In the genomic region with DNA sequence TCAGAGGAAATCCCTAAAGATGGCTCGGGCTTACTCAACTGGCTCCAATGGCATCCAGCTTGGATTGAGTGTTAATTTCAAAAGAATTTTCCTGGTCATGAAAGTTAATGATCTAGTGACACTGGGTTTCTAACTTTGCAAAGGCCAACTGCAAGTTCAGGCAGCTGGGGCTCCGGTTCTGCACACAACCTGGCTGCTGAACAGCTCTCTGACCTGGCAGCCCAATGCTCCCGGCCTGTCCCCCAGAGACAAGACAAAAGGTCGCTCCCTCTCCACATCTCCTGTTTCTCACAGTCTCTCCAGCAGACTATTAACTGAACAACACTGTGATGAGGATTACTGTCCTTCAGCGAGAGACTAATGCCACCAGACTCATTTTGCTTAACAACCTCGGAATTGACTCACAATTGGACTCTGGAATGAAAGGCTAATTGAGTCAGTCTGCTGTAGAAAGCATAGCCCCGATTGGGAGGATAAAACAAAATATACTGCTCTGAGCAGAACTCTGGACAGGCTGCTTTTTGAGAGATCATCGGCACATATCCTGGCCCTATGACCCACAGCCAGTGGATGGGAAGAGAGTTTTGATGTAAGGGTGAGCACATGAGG, we compare ENCODE assay signal across 1 cellular context.
TF ChIP-seq lines count a peak whose summit lies in the region.

No MANE protein-coding gene starts in this region.

TF ChIP-seq in GM23338, 12 proteins besides CTCF, POLR2A, EP300 and RAD21:
- TF ChIP-seq POLR2AphosphoS5 (IDR thresholded peaks at IDR 0.05; ENCODE audit: low read depth) (no peak), NANOG (IDR thresholded peaks at IDR 0.05; ENCODE audit: borderline replicate concordance) (no peak), EZH2phosphoT487 (IDR thresholded peaks at IDR 0.05; ENCODE audit: unreplicated experiment) (no peak), STAT1 (IDR thresholded peaks at IDR 0.05; ENCODE audit: unreplicated experiment) (no peak), CREB1 (CRISPR knock-in tag; IDR thresholded peaks at IDR 0.05; ENCODE audit: low read depth) (no peak), EZH2 (IDR thresholded peaks at IDR 0.05; ENCODE audit: low read depth, unreplicated experiment) (no peak), JUNB (IDR thresholded peaks at IDR 0.05; ENCODE audit: unreplicated experiment) (no peak), ZNF331 (CRISPR knock-in tag; IDR thresholded peaks at IDR 0.05; ENCODE audit: low read depth) (no peak)
- TF ChIP-seq, protein P1, sequence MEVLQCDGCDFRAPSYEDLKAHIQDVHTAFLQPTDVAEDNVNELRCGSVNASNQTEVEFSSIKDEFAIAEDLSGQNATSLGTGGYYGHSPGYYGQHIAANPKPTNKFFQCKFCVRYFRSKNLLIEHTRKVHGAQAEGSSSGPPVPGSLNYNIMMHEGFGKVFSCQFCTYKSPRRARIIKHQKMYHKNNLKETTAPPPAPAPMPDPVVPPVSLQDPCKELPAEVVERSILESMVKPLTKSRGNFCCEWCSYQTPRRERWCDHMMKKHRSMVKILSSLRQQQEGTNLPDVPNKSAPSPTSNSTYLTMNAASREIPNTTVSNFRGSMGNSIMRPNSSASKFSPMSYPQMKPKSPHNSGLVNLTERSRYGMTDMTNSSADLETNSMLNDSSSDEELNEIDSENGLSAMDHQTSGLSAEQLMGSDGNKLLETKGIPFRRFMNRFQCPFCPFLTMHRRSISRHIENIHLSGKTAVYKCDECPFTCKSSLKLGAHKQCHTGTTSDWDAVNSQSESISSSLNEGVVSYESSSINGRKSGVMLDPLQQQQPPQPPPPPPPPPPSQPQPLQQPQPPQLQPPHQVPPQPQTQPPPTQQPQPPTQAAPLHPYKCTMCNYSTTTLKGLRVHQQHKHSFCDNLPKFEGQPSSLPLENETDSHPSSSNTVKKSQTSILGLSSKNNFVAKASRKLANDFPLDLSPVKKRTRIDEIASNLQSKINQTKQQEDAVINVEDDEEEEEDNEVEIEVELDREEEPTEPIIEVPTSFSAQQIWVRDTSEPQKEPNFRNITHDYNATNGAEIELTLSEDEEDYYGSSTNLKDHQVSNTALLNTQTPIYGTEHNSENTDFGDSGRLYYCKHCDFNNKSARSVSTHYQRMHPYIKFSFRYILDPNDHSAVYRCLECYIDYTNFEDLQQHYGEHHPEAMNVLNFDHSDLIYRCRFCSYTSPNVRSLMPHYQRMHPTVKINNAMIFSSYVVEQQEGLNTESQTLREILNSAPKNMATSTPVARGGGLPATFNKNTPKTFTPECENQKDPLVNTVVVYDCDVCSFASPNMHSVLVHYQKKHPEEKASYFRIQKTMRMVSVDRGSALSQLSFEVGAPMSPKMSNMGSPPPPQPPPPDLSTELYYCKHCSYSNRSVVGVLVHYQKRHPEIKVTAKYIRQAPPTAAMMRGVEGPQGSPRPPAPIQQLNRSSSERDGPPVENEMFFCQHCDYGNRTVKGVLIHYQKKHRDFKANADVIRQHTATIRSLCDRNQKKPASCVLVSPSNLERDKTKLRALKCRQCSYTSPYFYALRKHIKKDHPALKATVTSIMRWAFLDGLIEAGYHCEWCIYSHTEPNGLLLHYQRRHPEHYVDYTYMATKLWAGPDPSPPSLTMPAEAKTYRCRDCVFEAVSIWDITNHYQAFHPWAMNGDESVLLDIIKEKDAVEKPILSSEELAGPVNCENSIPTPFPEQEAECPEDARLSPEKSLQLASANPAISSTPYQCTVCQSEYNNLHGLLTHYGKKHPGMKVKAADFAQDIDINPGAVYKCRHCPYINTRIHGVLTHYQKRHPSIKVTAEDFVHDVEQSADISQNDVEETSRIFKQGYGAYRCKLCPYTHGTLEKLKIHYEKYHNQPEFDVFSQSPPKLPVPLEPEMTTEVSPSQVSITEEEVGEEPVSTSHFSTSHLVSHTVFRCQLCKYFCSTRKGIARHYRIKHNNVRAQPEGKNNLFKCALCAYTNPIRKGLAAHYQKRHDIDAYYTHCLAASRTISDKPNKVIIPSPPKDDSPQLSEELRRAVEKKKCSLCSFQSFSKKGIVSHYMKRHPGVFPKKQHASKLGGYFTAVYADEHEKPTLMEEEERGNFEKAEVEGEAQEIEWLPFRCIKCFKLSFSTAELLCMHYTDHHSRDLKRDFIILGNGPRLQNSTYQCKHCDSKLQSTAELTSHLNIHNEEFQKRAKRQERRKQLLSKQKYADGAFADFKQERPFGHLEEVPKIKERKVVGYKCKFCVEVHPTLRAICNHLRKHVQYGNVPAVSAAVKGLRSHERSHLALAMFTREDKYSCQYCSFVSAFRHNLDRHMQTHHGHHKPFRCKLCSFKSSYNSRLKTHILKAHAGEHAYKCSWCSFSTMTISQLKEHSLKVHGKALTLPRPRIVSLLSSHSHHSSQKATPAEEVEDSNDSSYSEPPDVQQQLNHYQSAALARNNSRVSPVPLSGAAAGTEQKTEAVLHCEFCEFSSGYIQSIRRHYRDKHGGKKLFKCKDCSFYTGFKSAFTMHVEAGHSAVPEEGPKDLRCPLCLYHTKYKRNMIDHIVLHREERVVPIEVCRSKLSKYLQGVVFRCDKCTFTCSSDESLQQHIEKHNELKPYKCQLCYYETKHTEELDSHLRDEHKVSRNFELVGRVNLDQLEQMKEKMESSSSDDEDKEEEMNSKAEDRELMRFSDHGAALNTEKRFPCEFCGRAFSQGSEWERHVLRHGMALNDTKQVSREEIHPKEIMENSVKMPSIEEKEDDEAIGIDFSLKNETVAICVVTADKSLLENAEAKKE (CRISPR knock-in tag; IDR thresholded peaks at IDR 0.05): no peak
- TF ChIP-seq, protein P2, sequence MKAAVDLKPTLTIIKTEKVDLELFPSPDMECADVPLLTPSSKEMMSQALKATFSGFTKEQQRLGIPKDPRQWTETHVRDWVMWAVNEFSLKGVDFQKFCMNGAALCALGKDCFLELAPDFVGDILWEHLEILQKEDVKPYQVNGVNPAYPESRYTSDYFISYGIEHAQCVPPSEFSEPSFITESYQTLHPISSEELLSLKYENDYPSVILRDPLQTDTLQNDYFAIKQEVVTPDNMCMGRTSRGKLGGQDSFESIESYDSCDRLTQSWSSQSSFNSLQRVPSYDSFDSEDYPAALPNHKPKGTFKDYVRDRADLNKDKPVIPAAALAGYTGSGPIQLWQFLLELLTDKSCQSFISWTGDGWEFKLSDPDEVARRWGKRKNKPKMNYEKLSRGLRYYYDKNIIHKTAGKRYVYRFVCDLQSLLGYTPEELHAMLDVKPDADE (IDR thresholded peaks at IDR 0.05): no peak
